2 cellular contexts compared by ENCODE assay signal in genomic region chr19:35002037-35002535, GRCh38.
TF ChIP-seq lines count a peak whose summit lies in the region.

No MANE protein-coding gene starts in this region.

TF ChIP-seq in A549, 52 proteins besides CTCF, POLR2A, EP300 and RAD21:
- TF ChIP-seq TFCP2L1 (CRISPR knock-in tag; IDR thresholded peaks at IDR 0.05) (no peak), FOSB (CRISPR knock-in tag; IDR thresholded peaks at IDR 0.05) (no peak), JUN (IDR thresholded peaks at IDR 0.05) (no peak), PHF8 (IDR thresholded peaks at IDR 0.05; ENCODE audit: borderline replicate concordance, low read depth) (no peak), ZC3H11A (IDR thresholded peaks at IDR 0.05) (no peak), NPAS2 (CRISPR knock-in tag; IDR thresholded peaks at IDR 0.05; ENCODE audit: borderline replicate concordance) (no peak), CHD4 (IDR thresholded peaks at IDR 0.05; ENCODE audit: borderline replicate concordance) (no peak), ELK1 (IDR thresholded peaks at IDR 0.05; ENCODE audit: low read depth, low read length) (no peak)

TF ChIP-seq in GM23338, 12 proteins besides CTCF, POLR2A, EP300 and RAD21:
- no peak for TF ChIP-seq ZNF462 (CRISPR knock-in tag; IDR thresholded peaks at IDR 0.05)
- TF ChIP-seq ETS1 (IDR thresholded peaks at IDR 0.05), result no peak
- TF ChIP-seq REST (IDR thresholded peaks at IDR 0.05; ENCODE audit: unreplicated experiment), result no peak
- no peak for TF ChIP-seq NANOG (IDR thresholded peaks at IDR 0.05; ENCODE audit: borderline replicate concordance)
- no peak for TF ChIP-seq STAT1 (IDR thresholded peaks at IDR 0.05; ENCODE audit: unreplicated experiment)
- no peak for TF ChIP-seq ZNF114 (CRISPR knock-in tag; IDR thresholded peaks at IDR 0.05)
- TF ChIP-seq EZH2phosphoT487 (IDR thresholded peaks at IDR 0.05; ENCODE audit: unreplicated experiment), result no peak
- TF ChIP-seq EZH2 (IDR thresholded peaks at IDR 0.05; ENCODE audit: low read depth, unreplicated experiment), result no peak
- TF ChIP-seq ZNF331 (CRISPR knock-in tag; IDR thresholded peaks at IDR 0.05; ENCODE audit: low read depth), result no peak
- no peak for TF ChIP-seq JUNB (IDR thresholded peaks at IDR 0.05; ENCODE audit: unreplicated experiment)
- no peak for TF ChIP-seq CREB1 (CRISPR knock-in tag; IDR thresholded peaks at IDR 0.05; ENCODE audit: low read depth)
- no peak for TF ChIP-seq POLR2AphosphoS5 (IDR thresholded peaks at IDR 0.05; ENCODE audit: low read depth)
